In the genomic region with DNA sequence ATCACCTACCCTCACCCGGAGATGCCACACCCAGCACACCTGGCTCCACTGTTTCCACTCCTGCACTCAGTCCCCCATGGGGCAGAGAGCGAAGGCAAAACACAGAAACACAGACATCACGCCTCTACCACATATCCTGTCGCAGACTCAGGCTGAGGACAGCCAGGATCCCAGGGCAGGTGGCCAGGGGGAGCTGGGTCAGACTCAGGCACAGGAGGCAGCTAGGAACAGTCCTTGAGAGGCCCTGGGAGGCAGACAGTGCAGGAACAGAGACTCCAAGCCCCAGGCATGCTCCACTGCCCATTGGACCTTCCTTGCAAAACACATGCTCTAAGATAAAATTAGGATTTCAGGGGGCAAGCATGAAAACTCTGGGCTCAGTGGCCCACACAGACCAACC, we compare ENCODE assay signal across 13 cellular contexts.
"Had no signal": no experiment of that assay in that cellular context is flagged by ENCODE, and none has a peak within 500 bp of the region (broad histone marks: within the 10 kb centered on the region; RNA-seq: fewer than 3 reads in every experiment).

No MANE protein-coding gene starts in this region.

- H3K9me3 Mint-ChIP-seq: activated naive CD8-positive, alpha-beta T cell treated with anti-CD3 and anti-CD28 coated beads for 36 hours; activated T-cell treated with anti-CD3 and anti-CD28 coated beads, Interleukin-2, amount 50 U/mL, for 4 hours; natural killer cell treated with Interleukin-12 subunit alpha and Interleukin-12 subunit beta and Interleukin-15 and Interleukin-18, amount 100 ng/mL, for 72 hours had no signal

- DNase-seq: activated CD4-positive, alpha-beta T cell treated with anti-CD3 and anti-CD28 coated beads, Interleukin-2, amount 50 U/mL, for 48 hours; activated CD8-positive, alpha-beta memory T cell treated with anti-CD3 and anti-CD28 coated beads, Interleukin-2, amount 10 ng/mL, durations not matched to agents 7 days and 5 days; activated gamma-delta T cell; activated naive CD8-positive, alpha-beta T cell treated with anti-CD3 and anti-CD28 coated beads for 36 hours; activated T-cell treated with anti-CD3 and anti-CD28 coated beads, Interleukin-2, amount 50 U/mL, for 4 hours; dorsolateral prefrontal cortex; occipital lobe; psoas muscle; stimulated activated CD4-positive, alpha-beta T cell treated with anti-CD3 and anti-CD28 coated beads, Interleukin-2, amount 100 ng/mL, for 48 hours; T-helper 17 cell; uterus had no signal

- H3K27me3 Mint-ChIP-seq: activated naive CD8-positive, alpha-beta T cell treated with anti-CD3 and anti-CD28 coated beads for 36 hours had no signal

- H3K4me1 Mint-ChIP-seq: activated CD8-positive, alpha-beta memory T cell treated with anti-CD3 and anti-CD28 coated beads, Interleukin-2, amount 10 ng/mL, durations not matched to agents 7 days and 5 days; activated naive CD8-positive, alpha-beta T cell treated with anti-CD3 and anti-CD28 coated beads for 36 hours had no signal

- H3K36me3 Mint-ChIP-seq: activated CD8-positive, alpha-beta memory T cell treated with anti-CD3 and anti-CD28 coated beads, Interleukin-2, amount 10 ng/mL, durations not matched to agents 7 days and 5 days; activated naive CD8-positive, alpha-beta T cell treated with anti-CD3 and anti-CD28 coated beads for 36 hours; natural killer cell treated with Interleukin-12 subunit alpha and Interleukin-12 subunit beta and Interleukin-15 and Interleukin-18, amount 100 ng/mL, for 72 hours had no signal

- H3K4me3 Mint-ChIP-seq: activated CD8-positive, alpha-beta memory T cell treated with anti-CD3 and anti-CD28 coated beads, Interleukin-2, amount 10 ng/mL, durations not matched to agents 7 days and 5 days; activated naive CD8-positive, alpha-beta T cell treated with anti-CD3 and anti-CD28 coated beads for 36 hours; activated T-cell treated with anti-CD3 and anti-CD28 coated beads, Interleukin-2, amount 50 U/mL, for 4 hours; natural killer cell treated with Interleukin-12 subunit alpha and Interleukin-12 subunit beta and Interleukin-15 and Interleukin-18, amount 100 ng/mL, for 72 hours; T-helper 17 cell had no signal

- H3K4me1 ChIP-seq: psoas muscle, uterus had no signal

- H3K36me3 ChIP-seq: uterus had no signal

- ATAC-seq: activated CD8-positive, alpha-beta memory T cell treated with anti-CD3 and anti-CD28 coated beads, Interleukin-2, amount 10 ng/mL, durations not matched to agents 7 days and 5 days; activated T-cell treated with anti-CD3 and anti-CD28 coated beads, Interleukin-2, amount 50 U/mL, for 4 hours; esophagus mucosa; psoas muscle; T-helper 17 cell had no signal

- H3K9me3 ChIP-seq: psoas muscle, uterus had no signal

- H3K27ac Mint-ChIP-seq: activated CD8-positive, alpha-beta memory T cell treated with anti-CD3 and anti-CD28 coated beads, Interleukin-2, amount 10 ng/mL, durations not matched to agents 7 days and 5 days; activated naive CD8-positive, alpha-beta T cell treated with anti-CD3 and anti-CD28 coated beads for 36 hours; natural killer cell treated with Interleukin-12 subunit alpha and Interleukin-12 subunit beta and Interleukin-15 and Interleukin-18, amount 100 ng/mL, for 72 hours; T-helper 17 cell had no signal

- H3K4me3 ChIP-seq: dorsolateral prefrontal cortex, psoas muscle, uterus had no signal
